In the genomic region with DNA sequence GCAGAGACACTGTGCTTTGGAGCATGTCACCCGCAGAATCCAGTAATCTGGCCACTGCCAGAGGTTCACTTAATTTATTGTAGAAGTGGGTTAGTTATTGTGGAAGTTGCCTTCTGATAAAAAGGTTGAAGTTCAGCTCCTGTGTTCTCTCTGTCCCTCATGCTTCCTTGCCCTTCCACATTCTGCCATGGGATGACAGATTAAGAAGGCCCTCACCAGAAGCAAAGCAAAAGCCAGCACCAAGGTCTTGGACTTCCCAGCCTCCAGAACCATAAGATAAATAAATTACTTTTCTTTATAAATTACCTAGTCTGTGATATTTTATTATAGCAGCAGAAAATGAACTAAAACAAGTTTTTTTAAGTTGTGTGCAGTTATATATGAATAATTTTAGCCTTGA, we compare ENCODE assay signal across 7 cellular contexts.
"Had no signal": no experiment of that assay in that cellular context is flagged by ENCODE, and none has a peak within 500 bp of the region (broad histone marks: within the 10 kb centered on the region; RNA-seq: fewer than 3 reads in every experiment).

No MANE protein-coding gene starts in this region.

- H3K4me3 ChIP-seq: GM12878 had no signal

- ATAC-seq: GM12878 had no signal

- FAIRE-seq: G401.6, GM12878, GM12891, GM12892, GM18507 had no signal

- DNase-seq: GDM1, GF-D8 had no signal
